1 cellular context compared by ENCODE assay signal in the genomic region with DNA sequence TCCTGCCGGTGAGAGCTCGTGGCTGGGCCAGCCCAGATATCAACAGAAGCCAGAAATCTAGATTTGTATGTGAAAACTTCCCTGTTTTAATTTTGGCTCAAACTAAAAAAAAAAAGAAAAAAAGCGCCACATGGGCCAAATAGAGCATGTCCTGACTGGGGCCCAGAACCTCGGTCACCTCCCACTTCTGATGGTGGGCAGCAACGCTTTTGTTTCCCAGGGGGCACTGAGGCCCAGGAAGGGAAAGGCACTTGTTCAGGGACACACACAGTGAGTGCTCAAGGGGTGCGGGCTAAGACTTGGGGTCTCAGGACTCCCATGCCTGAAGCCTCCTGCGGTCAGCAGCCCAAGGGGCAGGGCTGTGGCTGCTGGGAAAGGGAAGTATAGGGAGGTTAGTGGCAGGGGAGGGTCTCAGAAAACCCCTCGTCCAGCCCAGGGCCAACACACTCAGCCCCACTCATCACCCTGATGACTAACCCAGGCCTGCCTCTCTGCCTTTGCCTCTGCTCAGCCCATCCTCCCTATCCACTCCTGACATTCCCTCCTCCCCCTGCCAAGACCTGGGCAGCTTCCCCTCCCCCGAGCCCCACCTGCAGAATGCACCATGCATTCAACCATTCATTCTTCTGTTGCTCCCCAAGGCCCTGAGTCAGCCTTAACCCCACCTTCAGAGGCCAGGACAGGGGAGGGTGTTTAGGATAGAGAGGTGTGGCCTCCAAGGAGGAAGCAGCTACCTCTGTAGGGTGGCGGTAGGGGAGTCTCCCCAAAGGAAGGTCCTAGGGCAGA.
TF ChIP-seq lines count a peak whose summit lies in the region.

No MANE protein-coding gene starts in this region.

TF ChIP-seq in GM23338, 12 proteins besides CTCF, POLR2A, EP300 and RAD21 (continued from another document):
- no peak for TF ChIP-seq ZNF462 (CRISPR knock-in tag; IDR thresholded peaks at IDR 0.05)
- no peak for TF ChIP-seq POLR2AphosphoS5 (IDR thresholded peaks at IDR 0.05; ENCODE audit: low read depth)
